In genomic region chr19:32177686-32178085, GRCh38 we compare ENCODE assay signal across 18 cellular contexts.
DNase-seq lines count a peak whose midpoint lies in the region; ATAC-seq and TF ChIP-seq lines count a peak whose summit lies in the region.
"Had no signal": no experiment of that assay in that cellular context is flagged by ENCODE, and none has a peak within 500 bp of the region (broad histone marks: within the 10 kb centered on the region; RNA-seq: fewer than 3 reads in every experiment).

No MANE protein-coding gene starts in this region.

- H3K4me3 Mint-ChIP-seq in osteocyte (ENCODE audit: unreplicated experiment): no peak overlapping the region
- H3K4me3 Mint-ChIP-seq: B cell; CD4-positive, alpha-beta T cell; CD8-positive, alpha-beta T cell had no signal

- ATAC-seq in HG03342 (IDR thresholded peaks at IDR 0.05; ENCODE audit: unreplicated experiment): no peak
- ATAC-seq: CD8-positive, alpha-beta T cell; GM12878 had no signal

- DNase-seq in GM03348 (ENCODE audit: low spot score) (peak; percentile 1), SK-N-MC (ENCODE audit: low read depth, low spot score) (peak; percentile 89), osteocyte (ENCODE audit: extremely low spot score, unreplicated experiment) (peak; percentile 3), NCI-H1092 treated with DMSO at 0.1 percent for 48 hours (lab: John Stamatoyannopoulos, UW) (no peak)
- DNase-seq in stimulated activated CD4-positive, alpha-beta T cell treated with anti-CD3 and anti-CD28 coated beads, Interleukin-4, amount 100 ng/mL, for 4 hours: no peak
- DNase-seq: 8988T; AML-193; Caco-2; Calu3; CD4-positive, alpha-beta T cell; DMS79 treated with DMSO at 0.1 percent for 48 hours; GF-D8 had no signal

- no peak for TF ChIP-seq CTCF in osteocyte (IDR thresholded peaks at IDR 0.05)

- H3K36me3 ChIP-seq in SK-N-MC (ENCODE audit: insufficient read depth, low read length): no peaks in the 10 kb centered on the region
- H3K36me3 ChIP-seq: BLaER1 treated with 17β-estradiol and CSF1 and Interleukin-3, amounts not matched to agents 10 nM and 100 nM had no signal

- H3K9ac ChIP-seq in SK-N-MC (ENCODE audit: insufficient read length): peak overlapping the region; percentile 29
- H3K9ac ChIP-seq: BLaER1 treated with 17β-estradiol and CSF1 and Interleukin-3, amounts not matched to agents 10 nM and 100 nM had no signal

- H3K9me3 Mint-ChIP-seq in osteocyte (ENCODE audit: unreplicated experiment): no peaks in the 10 kb centered on the region
- H3K9me3 Mint-ChIP-seq: CD4-positive, alpha-beta T cell; CD8-positive, alpha-beta T cell had no signal

- no peak overlapping the region for H3K27ac Mint-ChIP-seq in osteocyte (ENCODE audit: unreplicated experiment)
- H3K27ac Mint-ChIP-seq: B cell; CD4-positive, alpha-beta T cell; CD8-positive, alpha-beta T cell had no signal

- no peak overlapping the region for H3K4me3 ChIP-seq in SK-N-MC
- H3K4me3 ChIP-seq: BLaER1 treated with 17β-estradiol and CSF1 and Interleukin-3, amounts not matched to agents 10 nM and 100 nM; GM12878 had no signal

- H3K36me3 Mint-ChIP-seq in osteocyte (ENCODE audit: unreplicated experiment): no peaks in the 10 kb centered on the region
- H3K36me3 Mint-ChIP-seq: CD8-positive, alpha-beta T cell had no signal

- H3K27ac ChIP-seq in SK-N-MC: peak overlapping the region; percentile 96
- H3K27ac ChIP-seq: BLaER1 treated with 17β-estradiol and CSF1 and Interleukin-3, amounts not matched to agents 10 nM and 100 nM; C4-2B had no signal

- no peaks in the 10 kb centered on the region for H3K4me1 Mint-ChIP-seq in osteocyte (ENCODE audit: unreplicated experiment)
- H3K4me1 Mint-ChIP-seq: B cell had no signal

- H3K27me3 Mint-ChIP-seq in osteocyte (ENCODE audit: unreplicated experiment): no peaks in the 10 kb centered on the region
- H3K27me3 Mint-ChIP-seq: B cell had no signal

- no peaks in the 10 kb centered on the region for H3K9me3 ChIP-seq in SK-N-MC (ENCODE audit: low read depth, low read length)
- H3K9me3 ChIP-seq: BLaER1 treated with 17β-estradiol and CSF1 and Interleukin-3, amounts not matched to agents 10 nM and 100 nM; Caco-2 had no signal

Comparison
In these comparisons a context has a peak if more than half of its experiments do, and no peak if none do; other contexts are left out.
1. DNase-seq: peak in GM03348 (single experiment), SK-N-MC (single experiment) and osteocyte (single experiment); none in stimulated activated CD4-positive, alpha-beta T cell treated with anti-CD3 and anti-CD28 coated beads, Interleukin-4, amount 100 ng/mL, for 4 hours (0 of 2) and NCI-H1092 treated with DMSO at 0.1 percent for 48 hours (single experiment).